ENCODE assay signal across 18 cellular contexts in the genomic region with DNA sequence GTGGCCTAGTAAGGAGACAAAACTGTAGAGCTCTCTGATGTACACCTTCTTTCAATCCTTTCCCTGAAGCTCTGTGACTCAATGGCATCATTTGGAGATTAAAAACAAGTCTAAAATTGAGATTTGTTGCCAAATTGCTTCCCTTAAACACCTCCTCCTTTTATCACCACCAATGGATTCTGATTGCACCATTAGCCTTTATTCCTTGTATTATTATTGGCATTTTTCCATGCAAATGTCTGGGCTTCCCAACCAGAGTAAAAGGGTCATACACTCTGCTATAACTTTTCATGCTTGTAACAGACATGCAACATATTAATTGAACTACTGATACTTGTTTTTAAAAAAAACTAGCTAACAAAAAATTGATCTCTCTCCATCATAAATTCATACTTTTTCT.
"Had no signal": no experiment of that assay in that cellular context is flagged by ENCODE, and none has a peak within 500 bp of the region (broad histone marks: within the 10 kb centered on the region; RNA-seq: fewer than 3 reads in every experiment).

No MANE protein-coding gene starts in this region.

- H3K4me3 ChIP-seq: SK-N-MC had no signal

- H3K27ac ChIP-seq: SK-N-MC had no signal

- DNase-seq: activated CD4-positive, alpha-beta memory T cell treated with anti-CD3 and anti-CD28 coated beads for 36 hours; activated CD4-positive, alpha-beta T cell treated with anti-CD3 and anti-CD28 coated beads, Interleukin-2, amount 10 ng/mL, durations not matched to agents 7 days and 5 days; activated CD4-positive, CD25-positive, alpha-beta regulatory T cell; activated CD8-positive, alpha-beta memory T cell treated with anti-CD3 and anti-CD28 coated beads for 24 hours; activated effector memory CD4-positive, alpha-beta T cell treated with anti-CD3 and anti-CD28 coated beads, Interleukin-2, amount 50 U/mL, for 16 hours; activated naive CD4-positive, alpha-beta T cell treated with anti-CD3 and anti-CD28 coated beads for 36 hours; activated T-cell treated with anti-CD3 and anti-CD28 coated beads, Interleukin-2, amount 50 U/mL, for 4 hours; caudate nucleus; MM.1S; NCI-H1105; NCI-H1436; NCI-H1694 treated with DMSO at 0.1 percent for 48 hours; NCI-H2029 treated with DMSO at 0.1 percent for 48 hours; NCI-H510A treated with DMSO at 0.1 percent for 48 hours; NK-92 treated with Interleukin-12 subunit alpha and Interleukin-12 subunit beta, amount 100 ng/mL, for 24 hours; SIG-M5; T-helper 1 cell had no signal
